ENCODE assay signal across 15 cellular contexts in genomic region chr11:34449013-34449412, GRCh38. TPM values are rescaled to one million over a fixed set of nuclear protein-coding genes. Genes with fewer than 3 reads are reported as not detected.
DNase-seq lines count a peak whose midpoint lies in the region; ATAC-seq and TF ChIP-seq lines count a peak whose summit lies in the region.
"Had no signal": no experiment of that assay in that cellular context is flagged by ENCODE, and none has a peak within 500 bp of the region (broad histone marks: within the 10 kb centered on the region; RNA-seq: fewer than 3 reads in every experiment).

No MANE protein-coding gene starts in this region.

- no peaks in the 10 kb centered on the region for H3K9me2 ChIP-seq in OCI-LY7 (ENCODE audit: insufficient read depth, low read length)

- peak overlapping the region in 6 of 8 donors; percentile 1 to 72 (median 26) for H3K4me3 Mint-ChIP-seq in CD4-positive, alpha-beta memory T cell
- H3K4me3 Mint-ChIP-seq in immature natural killer cell, result peak overlapping the region in 4 of 5 donors; percentile 27 to 54 (median 48)
- H3K4me3 Mint-ChIP-seq: type B pancreatic cell had no signal

- H3K27ac Mint-ChIP-seq in CD4-positive, alpha-beta memory T cell, result peak overlapping the region in 3 of 7 donors; percentile 21 to 73 (median 29)
- H3K27ac Mint-ChIP-seq in immature natural killer cell, result peak overlapping the region in 5 of 6 donors; percentile 14 to 61 (median 52)
- H3K27ac Mint-ChIP-seq: type B pancreatic cell had no signal

- H3K36me3 Mint-ChIP-seq in CD4-positive, alpha-beta memory T cell, result peaks cover 35 to 46% of the 10 kb centered on the region in 2 donors
- H3K36me3 Mint-ChIP-seq in immature natural killer cell, result peaks cover 20 to 34% (median 25%) of the 10 kb centered on the region in 3 donors

- H4K20me1 ChIP-seq in OCI-LY7 (ENCODE audit: insufficient read depth, low read length), result no peaks in the 10 kb centered on the region

- peaks cover 40% of the 10 kb centered on the region for H3K36me3 ChIP-seq in CD4-positive, alpha-beta memory T cell (ENCODE audit: insufficient read depth, low read length)
- H3K36me3 ChIP-seq in OCI-LY7 (ENCODE audit: insufficient read depth, low read length) (peaks cover 48% of the 10 kb centered on the region), HAP-1 (replicated peaks) (peaks cover 18% of the 10 kb centered on the region)

- H3K27me3 Mint-ChIP-seq in CD4-positive, alpha-beta memory T cell, result no peaks in the 10 kb centered on the region
- H3K27me3 Mint-ChIP-seq in immature natural killer cell (ENCODE audit: low read depth in 3 of 3), result peaks cover 0 to 2% (median 0%) of the 10 kb centered on the region in 3 donors
- H3K27me3 Mint-ChIP-seq: type B pancreatic cell had no signal

- peak overlapping the region; percentile 46 for H3K4me2 ChIP-seq in OCI-LY7 (ENCODE audit: low read length)

- H3K4me1 Mint-ChIP-seq in CD4-positive, alpha-beta memory T cell, result peaks cover 25 to 40% (median 34%) of the 10 kb centered on the region in 4 donors
- peaks cover 31 to 54% of the 10 kb centered on the region in 2 donors for H3K4me1 Mint-ChIP-seq in immature natural killer cell

- H3K27me3 ChIP-seq in CD4-positive, alpha-beta memory T cell (ENCODE audit: insufficient read depth, low read length), result no peaks in the 10 kb centered on the region
- H3K27me3 ChIP-seq in HAP-1 (ENCODE audit: low read depth), result no peaks in the 10 kb centered on the region
- H3K27me3 ChIP-seq: body of pancreas, esophagus squamous epithelium, pancreas had no signal

- H3K4me3 ChIP-seq in CD4-positive, alpha-beta memory T cell (ENCODE audit: low read length in 2 of 2), result no peak overlapping the region
- no peak overlapping the region for H3K4me3 ChIP-seq in OCI-LY7 (ENCODE audit: low read depth, low read length, poor library complexity, severe bottlenecking)
- no peak overlapping the region for H3K4me3 ChIP-seq in HAP-1
- H3K4me3 ChIP-seq: body of pancreas, esophagus squamous epithelium, pancreas had no signal

- DNase-seq in CD4-positive, alpha-beta memory T cell, result no peak
- DNase-seq in GM20000 (ENCODE audit: low spot score) (peak; percentile 15), OCI-LY7 (ENCODE audit: low spot score) (peak; percentile 39), immature natural killer cell (no peak), HAP-1 (ENCODE audit: low spot score in 2 of 2) (no peak), GM19238 (ENCODE audit: insufficient read length, low spot score) (no peak)
- DNase-seq: body of pancreas, Caco-2, esophagus squamous epithelium, GOT3, NCI-H2029, pancreas had no signal

- peaks cover 23% of the 10 kb centered on the region for H3K4me1 ChIP-seq in CD4-positive, alpha-beta memory T cell (ENCODE audit: insufficient read depth, low read length)
- H3K4me1 ChIP-seq in OCI-LY7 (ENCODE audit: insufficient read depth, low read length, poor library complexity, severe bottlenecking), result peaks cover 14% of the 10 kb centered on the region
- H3K4me1 ChIP-seq in HAP-1, result no peaks in the 10 kb centered on the region; the same call in 1 of the 2 replicates
- H3K4me1 ChIP-seq: Caco-2 had no signal

- POLR2A ChIA-PET in CD4-positive, alpha-beta memory T cell (lab: Charles Lee; ENCODE audit: partially characterized antibody), result interaction anchor here (1.1 to 1.9 kb wide), 2 partner anchors 9 to 11 kb away, joined by 4 to 9 read pairs; no protein-coding TSS in a partner anchor
- POLR2A ChIA-PET in OCI-LY7 (lab: Charles Lee), result interaction anchor here (2.2 kb wide), 1 partner anchor 12 kb away, joined by 7 read pairs; no protein-coding TSS in a partner anchor

- H3K9me3 Mint-ChIP-seq in CD4-positive, alpha-beta memory T cell, result no peaks in the 10 kb centered on the region
- no peaks in the 10 kb centered on the region for H3K9me3 Mint-ChIP-seq in immature natural killer cell

- intact Hi-C loops in CD4-positive, alpha-beta memory T cell (cut with micrococcal nuclease), result no loop called here
- intact Hi-C loops in OCI-LY7 (cut with micrococcal nuclease; ENCODE audit: unreplicated experiment), result no loop called here

- in situ Hi-C loops in HAP-1 (cut with MboI; ENCODE audit: low sequenced_read_pairs), result no loop called here

- H2AFZ ChIP-seq in OCI-LY7 (ENCODE audit: low read length), result no peak overlapping the region

- H3K79me2 ChIP-seq in OCI-LY7 (ENCODE audit: insufficient read depth, low read depth, low read length), result peaks cover 8% of the 10 kb centered on the region; the same call in 1 of the 2 replicates

- CTCF ChIA-PET in CD4-positive, alpha-beta memory T cell (lab: Charles Lee; ENCODE audit: partially characterized antibody), result interaction anchor here (2.2 kb wide), 1 partner anchor 12 kb away, joined by 6 read pairs; no protein-coding TSS in a partner anchor
- CTCF ChIA-PET in OCI-LY7 (lab: Charles Lee; ENCODE audit: unreplicated experiment), result no interaction called here

- ATAC-seq in GM19351 (IDR thresholded peaks at IDR 0.05; ENCODE audit: unreplicated experiment) (no peak), GM21576 (IDR thresholded peaks at IDR 0.05; ENCODE audit: unreplicated experiment) (no peak)
- ATAC-seq: body of pancreas, pancreas had no signal

- BruUV-seq in OCI-LY7 (replicated peaks; lab: Mats Ljungman, UMichigan), result no TSS peak

- no peak overlapping the region for H3K27ac ChIP-seq in CD4-positive, alpha-beta memory T cell (ENCODE audit: low read depth, low read length)
- no peak overlapping the region for H3K27ac ChIP-seq in OCI-LY7 (ENCODE audit: low read depth, low read length, poor library complexity, severe bottlenecking)
- H3K27ac ChIP-seq: body of pancreas, esophagus squamous epithelium, pancreas had no signal

- H3K9me3 ChIP-seq in CD4-positive, alpha-beta memory T cell (ENCODE audit: control insufficient read depth in 1 of 2, low read length in 2 of 2), result no peaks in the 10 kb centered on the region
- no peaks in the 10 kb centered on the region for H3K9me3 ChIP-seq in OCI-LY7 (ENCODE audit: low read length)
- H3K9me3 ChIP-seq in HAP-1, result no peaks in the 10 kb centered on the region
- H3K9me3 ChIP-seq: body of pancreas, Caco-2, esophagus squamous epithelium, pancreas had no signal

- TF ChIP-seq CTCF in GM20000 (IDR thresholded peaks at IDR 0.05; ENCODE audit: extremely low read depth, missing control alignments), result no peak
- no peak for TF ChIP-seq CTCF in OCI-LY7 (conservative IDR thresholded peaks at IDR 0.05; ENCODE audit: low read length)

RNA-seq across cellular contexts. Expression of gene CAT, which starts 10.3 kb away (rescaled TPM):
- 10 to 100 TPM; 35.1 to 38.4 TPM for total RNA-seq in CD4-positive, alpha-beta memory T cell
- 100 to 1,000 TPM in 1 of 2 donors, 10 to 100 TPM in 1; 81.1 to 156 TPM for polyA plus RNA-seq in CD4-positive, alpha-beta memory T cell
- total RNA-seq in OCI-LY7 (2014; rRNA removed; shearing (Covaris generic)), result 42.6 and 46.6 TPM in 2 replicates
- total RNA-seq in OCI-LY7 (2022), result 47.8 and 58.3 TPM in 2 replicates
- polyA plus RNA-seq in immature natural killer cell, result 100 to 1,000 TPM in 2 of 3 donors, 10 to 100 TPM in 1; 97.5 to 192 (median 153) TPM

Comparison
In these comparisons a context has a peak if more than half of its experiments do, and no peak if none do; other contexts are left out.
1. DNase-seq: peak in GM20000 (single experiment) and OCI-LY7 (single experiment); none in CD4-positive, alpha-beta memory T cell (0 of 5), immature natural killer cell (0 of 3), HAP-1 (0 of 2) and GM19238 (single experiment).